ENCODE assay signal across 17 cellular contexts in genomic region chr20:32508775-32509119, GRCh38.
A peak's percentile ranks its signal among the peaks of the same experiment; 100 is the strongest.
DNase-seq lines count a peak whose midpoint lies in the region; ATAC-seq and TF ChIP-seq lines count a peak whose summit lies in the region.
"Had no signal": no experiment of that assay in that cellular context is flagged by ENCODE, and none has a peak within 500 bp of the region (broad histone marks: within the 10 kb centered on the region; RNA-seq: fewer than 3 reads in every experiment).

No MANE protein-coding gene starts in this region.

- no peak overlapping the region for H4K91ac ChIP-seq in IMR-90 (ENCODE audit: insufficient read depth, low read depth, low read length)

- CTCF ChIA-PET in CD4-positive, alpha-beta memory T cell (lab: Charles Lee; ENCODE audit: partially characterized antibody), result interaction anchor here (0.8 to 3.6 kb wide), 12 partner anchors 11 to 286 kb away, joined by 3 to 15 read pairs (median 4); no protein-coding TSS in a partner anchor
- CTCF ChIA-PET in IMR-90 (lab: Yijun Ruan, JAX) (no interaction called here), MCF 10A (lab: Yijun Ruan, JAX) (interaction anchor here (0.6 to 3.9 kb wide), 4 partner anchors 10 to 265 kb away, joined by 3 to 28 read pairs (median 3); no protein-coding TSS in a partner anchor)

- no peak overlapping the region for H3K4me3 ChIP-seq in CD4-positive, alpha-beta memory T cell (ENCODE audit: low read length in 2 of 2)
- no peak overlapping the region for H3K4me3 ChIP-seq in IMR-90 (ENCODE audit: insufficient read depth, low read depth, low read length)
- no peak overlapping the region for H3K4me3 ChIP-seq in left ventricle myocardium inferior
- H3K4me3 ChIP-seq: GM12878, SJCRH30 had no signal

- H2AK5ac ChIP-seq in IMR-90 (ENCODE audit: low read depth, low read length), result 0 out of 2 replicates have a peak overlapping the region, but pooled peaks have one; percentile 51

- H4K5ac ChIP-seq in IMR-90 (ENCODE audit: low read depth, low read length), result no peak overlapping the region

- no peaks in the 10 kb centered on the region for H3K9me3 Mint-ChIP-seq in CD4-positive, alpha-beta memory T cell
- no peaks in the 10 kb centered on the region for H3K9me3 Mint-ChIP-seq in activated naive CD8-positive, alpha-beta T cell treated with anti-CD3 and anti-CD28 coated beads, Interleukin-2, amount 50 U/mL, for 24 hours
- no peaks in the 10 kb centered on the region for H3K9me3 Mint-ChIP-seq in neural crest cell
- H3K9me3 Mint-ChIP-seq in MCF 10A (ENCODE audit: unreplicated experiment), result peaks cover 3% of the 10 kb centered on the region

- TF ChIP-seq CTCF in IMR-90 (conservative IDR thresholded peaks at IDR 0.05; ENCODE audit: low read depth, low read length) (no peak), neural crest cell (conservative IDR thresholded peaks at IDR 0.05) (no peak), MCF 10A (IDR thresholded peaks at IDR 0.05; ENCODE audit: unreplicated experiment) (no peak), left ventricle myocardium inferior (IDR thresholded peaks at IDR 0.05; ENCODE audit: borderline replicate concordance) (no peak)

- H3K36me3 ChIP-seq in CD4-positive, alpha-beta memory T cell (ENCODE audit: insufficient read depth, low read length), result no peaks in the 10 kb centered on the region
- H3K36me3 ChIP-seq in IMR-90 (ENCODE audit: control insufficient read depth, insufficient read depth, low read length) (no peaks in the 10 kb centered on the region), left ventricle myocardium inferior (no peaks in the 10 kb centered on the region)
- H3K36me3 ChIP-seq: BE2C, SJCRH30 had no signal

- no peak overlapping the region for H2BK5ac ChIP-seq in IMR-90 (ENCODE audit: low read depth, low read length, poor library complexity, severe bottlenecking)

- TF ChIP-seq RAD21 in IMR-90 (IDR thresholded peaks at IDR 0.05; ENCODE audit: low read length), result no peak

- H3K79me1 ChIP-seq in IMR-90 (ENCODE audit: low read depth in 1 of 2, low read length in 2 of 2), result no peaks in the 10 kb centered on the region

- peak overlapping the region; percentile 45 for H2AK9ac ChIP-seq in IMR-90 (replicated peaks; ENCODE audit: low read depth, low read length, poor library complexity)

- no peak for ATAC-seq in IMR-90 (ENCODE audit: low read depth)
- ATAC-seq in activated naive CD8-positive, alpha-beta T cell treated with anti-CD3 and anti-CD28 coated beads, Interleukin-2, amount 50 U/mL, for 24 hours, result no peak
- ATAC-seq: GM12878 had no signal

- in situ Hi-C loops in IMR-90 (cut with MboI; ENCODE audit: low sequenced_read_pairs), result no loop called here

- peaks cover 52 to 86% (median 64%) of the 10 kb centered on the region in 4 donors for H3K4me1 Mint-ChIP-seq in CD4-positive, alpha-beta memory T cell
- H3K4me1 Mint-ChIP-seq in activated naive CD8-positive, alpha-beta T cell treated with anti-CD3 and anti-CD28 coated beads, Interleukin-2, amount 50 U/mL, for 24 hours, result peaks cover 88% of the 10 kb centered on the region
- peaks cover 55% of the 10 kb centered on the region for H3K4me1 Mint-ChIP-seq in neural crest cell
- H3K4me1 Mint-ChIP-seq in MCF 10A (ENCODE audit: insufficient read depth, unreplicated experiment), result no peaks in the 10 kb centered on the region

- no peak overlapping the region for H2BK120ac ChIP-seq in IMR-90 (ENCODE audit: low read depth, low read length)

- no peak overlapping the region for H3K23ac ChIP-seq in IMR-90 (ENCODE audit: low read depth, low read length)

- peak overlapping the region; percentile 25 for H2AFZ ChIP-seq in IMR-90 (replicated peaks; ENCODE audit: low read length, poor library complexity)

- H3K9me3 ChIP-seq in CD4-positive, alpha-beta memory T cell (ENCODE audit: control insufficient read depth in 1 of 2, low read length in 2 of 2), result no peaks in the 10 kb centered on the region
- H3K9me3 ChIP-seq in IMR-90 (ENCODE audit: control insufficient read depth, insufficient read depth, low read length) (no peaks in the 10 kb centered on the region), left ventricle myocardium inferior (replicated peaks) (no peaks in the 10 kb centered on the region)
- H3K9me3 ChIP-seq: BE2C, SJCRH30 had no signal

- H3K36me3 Mint-ChIP-seq in CD4-positive, alpha-beta memory T cell, result peaks cover 33 to 52% of the 10 kb centered on the region in 2 donors
- H3K36me3 Mint-ChIP-seq in activated naive CD8-positive, alpha-beta T cell treated with anti-CD3 and anti-CD28 coated beads, Interleukin-2, amount 50 U/mL, for 24 hours (ENCODE audit: low read depth), result peaks cover 11% of the 10 kb centered on the region
- H3K36me3 Mint-ChIP-seq in neural crest cell (ENCODE audit: low read depth) (no peaks in the 10 kb centered on the region), MCF 10A (ENCODE audit: insufficient read depth, unreplicated experiment) (no peaks in the 10 kb centered on the region)

- no peak overlapping the region for H3K4me2 ChIP-seq in IMR-90 (ENCODE audit: low read depth, low read length)

- H4K8ac ChIP-seq in IMR-90 (ENCODE audit: low read depth in 2 of 2, low read length in 2 of 2), result no peak overlapping the region

- H3K27ac ChIP-seq in CD4-positive, alpha-beta memory T cell (ENCODE audit: low read depth, low read length), result peak overlapping the region; percentile 53
- H3K27ac ChIP-seq in IMR-90 (ENCODE audit: insufficient read depth, low read length), result no peak overlapping the region
- H3K27ac ChIP-seq in left ventricle myocardium inferior (replicated peaks), result no peak overlapping the region
- H3K27ac ChIP-seq: SJCRH30 had no signal

- no peak overlapping the region for H3K14ac ChIP-seq in IMR-90 (replicated peaks; ENCODE audit: low read depth, low read length)

- no peaks in the 10 kb centered on the region for H3K27me3 ChIP-seq in CD4-positive, alpha-beta memory T cell (ENCODE audit: insufficient read depth, low read length)
- H3K27me3 ChIP-seq in IMR-90 (ENCODE audit: control insufficient read depth, insufficient read depth, low read length), result no peaks in the 10 kb centered on the region
- no peaks in the 10 kb centered on the region for H3K27me3 ChIP-seq in left ventricle myocardium inferior (ENCODE audit: low read depth)
- H3K27me3 ChIP-seq: BE2C had no signal

- peak overlapping the region in 7 of 8 donors; percentile 40 to 76 (median 50) for H3K4me3 Mint-ChIP-seq in CD4-positive, alpha-beta memory T cell
- peak overlapping the region; percentile 76 for H3K4me3 Mint-ChIP-seq in activated naive CD8-positive, alpha-beta T cell treated with anti-CD3 and anti-CD28 coated beads, Interleukin-2, amount 50 U/mL, for 24 hours
- H3K4me3 Mint-ChIP-seq in neural crest cell, result peak overlapping the region; percentile 58
- no peak overlapping the region for H3K4me3 Mint-ChIP-seq in MCF 10A (ENCODE audit: unreplicated experiment)

- H3K18ac ChIP-seq in IMR-90 (ENCODE audit: low read depth, low read length), result no peak overlapping the region

- H2BK15ac ChIP-seq in IMR-90 (ENCODE audit: low read depth, low read length), result no peak overlapping the region

- POLR2A ChIA-PET in CD4-positive, alpha-beta memory T cell (lab: Charles Lee; ENCODE audit: partially characterized antibody), result interaction anchor here (0.7 to 5.0 kb wide), 12 partner anchors 8 to 151 kb away, joined by 3 to 64 read pairs (median 8); partner anchors contain the start of gene ASXL1
- POLR2A ChIA-PET in IMR-90 (lab: Charles Lee; ENCODE audit: unreplicated experiment), result no interaction called here
- POLR2A ChIA-PET in MCF 10A (lab: Yijun Ruan, JAX), result interaction anchor here (0.8 to 1.6 kb wide), 2 partner anchors 11 to 24 kb away, joined by 4 to 5 read pairs; no protein-coding TSS in a partner anchor

- no TSS peak for BruUV-seq in IMR-90 (replicated peaks; lab: Mats Ljungman, UMichigan)
- BruUV-seq in MCF 10A (replicated peaks; lab: Mats Ljungman, UMichigan), result no TSS peak

- H3K9ac ChIP-seq in IMR-90 (ENCODE audit: low read depth, low read length), result no peak overlapping the region

- dilution Hi-C loops in IMR-90 (cut with HindIII; ENCODE audit: low sequenced_read_pairs, unreplicated experiment), result no loop called here

- peak overlapping the region; percentile 92 to 97 (median 94) for H3K27ac Mint-ChIP-seq in CD4-positive, alpha-beta memory T cell
- H3K27ac Mint-ChIP-seq in activated naive CD8-positive, alpha-beta T cell treated with anti-CD3 and anti-CD28 coated beads, Interleukin-2, amount 50 U/mL, for 24 hours, result peak overlapping the region; percentile 83
- H3K27ac Mint-ChIP-seq in neural crest cell (ENCODE audit: unreplicated experiment) (no peak overlapping the region), MCF 10A (ENCODE audit: low read depth, unreplicated experiment) (no peak overlapping the region)

- H3K4me1 ChIP-seq in CD4-positive, alpha-beta memory T cell (ENCODE audit: insufficient read depth, low read length), result peaks cover 65% of the 10 kb centered on the region
- H3K4me1 ChIP-seq in IMR-90 (ENCODE audit: control insufficient read depth, insufficient read depth, low read length) (peaks cover 4% of the 10 kb centered on the region; the same call in 1 of the 2 replicates), left ventricle myocardium inferior (no peaks in the 10 kb centered on the region)

- no peak overlapping the region for H3K56ac ChIP-seq in IMR-90 (ENCODE audit: extremely low read depth, insufficient read depth, low read length)

- H4K20me1 ChIP-seq in IMR-90 (ENCODE audit: insufficient read depth, low read length), result no peaks in the 10 kb centered on the region

- no peak overlapping the region for H3K4ac ChIP-seq in IMR-90 (ENCODE audit: low read depth, low read length)

- WGBS in IMR-90 (ENCODE audit: extremely low coverage in 2 of 2, insufficient read length in 1 of 2), 2 experiments, result 79% methylated on average over 2 of the region's 3 CpGs; no CpG with 5 or more reads in 1 of the 2 experiments

- H2BK20ac ChIP-seq in IMR-90 (ENCODE audit: low read depth, low read length), result no peak overlapping the region

- no peak for DNase-seq in CD4-positive, alpha-beta memory T cell
- DNase-seq in IMR-90, result no peak
- DNase-seq in activated naive CD8-positive, alpha-beta T cell treated with anti-CD3 and anti-CD28 coated beads, Interleukin-2, amount 50 U/mL, for 24 hours, result no peak
- DNase-seq in neural crest cell (ENCODE audit: low read depth, low spot score), result no peak
- DNase-seq in CD1c-positive myeloid dendritic cell (ENCODE audit: extremely low spot score), result no peak
- no peak for DNase-seq in MCF 10A (ENCODE audit: unreplicated experiment)
- no peak for DNase-seq in left ventricle myocardium inferior
- DNase-seq: BE2C; foreskin melanocyte; Kasumi-1; mammary epithelial cell; NCI-H146; NCI-H345; nucleus accumbens; SJCRH30; stimulated activated CD4-positive, alpha-beta T cell treated with anti-CD3 and anti-CD28 coated beads, Interleukin-4, amount 100 ng/mL, for 1 hour had no signal

- no peak for TF ChIP-seq POLR2A in IMR-90 (IDR thresholded peaks at IDR 0.05; ENCODE audit: low read depth, low read length)

- H3K27me3 Mint-ChIP-seq in CD4-positive, alpha-beta memory T cell, result no peaks in the 10 kb centered on the region
- H3K27me3 Mint-ChIP-seq in activated naive CD8-positive, alpha-beta T cell treated with anti-CD3 and anti-CD28 coated beads, Interleukin-2, amount 50 U/mL, for 24 hours, result no peaks in the 10 kb centered on the region
- H3K27me3 Mint-ChIP-seq in neural crest cell (ENCODE audit: low read depth), result no peaks in the 10 kb centered on the region
- H3K27me3 Mint-ChIP-seq in MCF 10A (ENCODE audit: insufficient read depth, unreplicated experiment), result no peaks in the 10 kb centered on the region

- H3K9me1 ChIP-seq in IMR-90 (ENCODE audit: insufficient read depth, low read length), result peaks cover 6% of the 10 kb centered on the region; the same call in 1 of the 2 replicates

- intact Hi-C loops in CD4-positive, alpha-beta memory T cell (cut with micrococcal nuclease), result loop anchor here (1.0 kb wide), 1 partner anchor 23 kb away; no protein-coding TSS in a partner anchor
- intact Hi-C loops in IMR-90 (cut with micrococcal nuclease), result loop anchor here (10.0 kb wide), 1 partner anchor 256 kb away; the partner anchor contains the start of gene DNMT3B
- intact Hi-C loops in MCF 10A (cut with micrococcal nuclease), result no loop called here
- intact Hi-C loops in left ventricle myocardium inferior (cut with micrococcal nuclease), result no loop called here

Comparison
In these comparisons a context has a peak if more than half of its experiments do, and no peak if none do; other contexts are left out.
1. H3K27ac Mint-ChIP-seq: peak in CD4-positive, alpha-beta memory T cell (7 of 7) and activated naive CD8-positive, alpha-beta T cell treated with anti-CD3 and anti-CD28 coated beads, Interleukin-2, amount 50 U/mL, for 24 hours (single experiment); none in neural crest cell (single experiment) and MCF 10A (single experiment).
2. intact Hi-C loops: an anchor here in CD4-positive, alpha-beta memory T cell (1.0 kb wide) and IMR-90 (10.0 kb wide); none called in MCF 10A and left ventricle myocardium inferior.